In genomic region chr15:70535955-70536338, GRCh38 we compare ENCODE assay signal across 15 cellular contexts.
DNase-seq lines count a peak whose midpoint lies in the region; ATAC-seq and TF ChIP-seq lines count a peak whose summit lies in the region.
"Had no signal": no experiment of that assay in that cellular context is flagged by ENCODE, and none has a peak within 500 bp of the region (broad histone marks: within the 10 kb centered on the region; RNA-seq: fewer than 3 reads in every experiment).

No MANE protein-coding gene starts in this region.

- H3K9me3 Mint-ChIP-seq in T-helper 2 cell treated with Interferon-gamma antibody and Interleukin-4, amounts not matched to agents 5 μg/mL and 100 μg/mL, for 36 hours = no peaks in the 10 kb centered on the region
- H3K9me3 Mint-ChIP-seq in GM23338 = no peaks in the 10 kb centered on the region; the same call in 2 of the 3 replicates
- H3K9me3 Mint-ChIP-seq in activated T-helper 2 cell treated with anti-CD3 and anti-CD28 coated beads, Interferon-gamma antibody, Interleukin-2, Interleukin-4, amounts not matched to agents 10 μg/mL and 5 μg/mL and 100 μg/mL, durations not matched to agents 14 hours and 24 hours and 36 hours = no peaks in the 10 kb centered on the region
- no peaks in the 10 kb centered on the region for H3K9me3 Mint-ChIP-seq in naive thymus-derived CD4-positive, alpha-beta T cell

- no peak for DNase-seq in T-helper 2 cell treated with Interferon-gamma antibody and Interleukin-4, amounts not matched to agents 5 μg/mL and 100 μg/mL, for 36 hours (ENCODE audit: low spot score)
- DNase-seq in T-helper 2 cell = no peak
- DNase-seq in GM23338 (ENCODE audit: low spot score) = no peak
- no peak for DNase-seq in activated T-helper 2 cell treated with anti-CD3 and anti-CD28 coated beads, Interferon-gamma antibody, Interleukin-2, Interleukin-4, amounts not matched to agents 10 μg/mL and 5 μg/mL and 100 μg/mL, durations not matched to agents 14 hours and 24 hours and 36 hours (ENCODE audit: low spot score)
- no peak for DNase-seq in naive thymus-derived CD4-positive, alpha-beta T cell
- no peak for DNase-seq in mucosa of descending colon
- no peak for DNase-seq in GDM1 (lab: John Stamatoyannopoulos, UW)
- DNase-seq: 8988T, glutamatergic neuron, mammary epithelial cell, NCI-H2029 treated with DMSO at 0.1 percent for 48 hours, NCI-H524 treated with DMSO at 0.1 percent for 48 hours had no signal

- H3K27ac ChIP-seq in GM23338 (ENCODE audit: low read depth) = no peak overlapping the region
- H3K27ac ChIP-seq in naive thymus-derived CD4-positive, alpha-beta T cell (ENCODE audit: low read depth, low read length) = peak overlapping the region; percentile 74
- H3K27ac ChIP-seq: C4-2B, tibial nerve had no signal

- no peak overlapping the region for H3K4me2 ChIP-seq in GM23338

- H3K9me3 ChIP-seq in naive thymus-derived CD4-positive, alpha-beta T cell (ENCODE audit: control insufficient read depth in 2 of 3, low read length in 3 of 3) = no peaks in the 10 kb centered on the region
- no peaks in the 10 kb centered on the region for H3K9me3 ChIP-seq in mucosa of descending colon
- H3K9me3 ChIP-seq: tibial nerve had no signal

- no peak overlapping the region for H3K4me3 ChIP-seq in GM23338
- H3K4me3 ChIP-seq in naive thymus-derived CD4-positive, alpha-beta T cell (ENCODE audit: low read length) = peak overlapping the region; percentile 66
- H3K4me3 ChIP-seq in mucosa of descending colon = no peak overlapping the region

- H3K27me3 Mint-ChIP-seq in T-helper 2 cell treated with Interferon-gamma antibody and Interleukin-4, amounts not matched to agents 5 μg/mL and 100 μg/mL, for 36 hours (ENCODE audit: low read depth) = peaks cover 22% of the 10 kb centered on the region
- H3K27me3 Mint-ChIP-seq in GM23338 (ENCODE audit: insufficient read depth, low read depth, poor library complexity) = peaks cover 6% of the 10 kb centered on the region
- H3K27me3 Mint-ChIP-seq in activated T-helper 2 cell treated with anti-CD3 and anti-CD28 coated beads, Interferon-gamma antibody, Interleukin-2, Interleukin-4, amounts not matched to agents 10 μg/mL and 5 μg/mL and 100 μg/mL, durations not matched to agents 14 hours and 24 hours and 36 hours (ENCODE audit: low read depth) = peaks cover 23% of the 10 kb centered on the region
- H3K27me3 Mint-ChIP-seq in naive thymus-derived CD4-positive, alpha-beta T cell = peaks cover 0 to 29% (median 0%) of the 10 kb centered on the region in 5 donors

- H3K4me1 Mint-ChIP-seq in T-helper 2 cell treated with Interferon-gamma antibody and Interleukin-4, amounts not matched to agents 5 μg/mL and 100 μg/mL, for 36 hours (ENCODE audit: low read depth) = peaks cover 41% of the 10 kb centered on the region
- peaks cover 26% of the 10 kb centered on the region for H3K4me1 Mint-ChIP-seq in GM23338
- H3K4me1 Mint-ChIP-seq in activated T-helper 2 cell treated with anti-CD3 and anti-CD28 coated beads, Interferon-gamma antibody, Interleukin-2, Interleukin-4, amounts not matched to agents 10 μg/mL and 5 μg/mL and 100 μg/mL, durations not matched to agents 14 hours and 24 hours and 36 hours (ENCODE audit: low read depth) = peaks cover 33% of the 10 kb centered on the region
- H3K4me1 Mint-ChIP-seq in naive thymus-derived CD4-positive, alpha-beta T cell = peaks cover 44 to 80% (median 75%) of the 10 kb centered on the region in 7 donors

- H3K4me3 Mint-ChIP-seq in T-helper 2 cell treated with Interferon-gamma antibody and Interleukin-4, amounts not matched to agents 5 μg/mL and 100 μg/mL, for 36 hours = peak overlapping the region; percentile 86
- no peak overlapping the region for H3K4me3 Mint-ChIP-seq in GM23338
- peak overlapping the region; percentile 72 for H3K4me3 Mint-ChIP-seq in activated T-helper 2 cell treated with anti-CD3 and anti-CD28 coated beads, Interferon-gamma antibody, Interleukin-2, Interleukin-4, amounts not matched to agents 10 μg/mL and 5 μg/mL and 100 μg/mL, durations not matched to agents 14 hours and 24 hours and 36 hours (ENCODE audit: low read depth)
- peak overlapping the region; percentile 83 to 99 (median 92) for H3K4me3 Mint-ChIP-seq in naive thymus-derived CD4-positive, alpha-beta T cell

- H3K79me2 ChIP-seq in GM23338 (replicated peaks; ENCODE audit: insufficient read depth) = no peaks in the 10 kb centered on the region

- no peaks in the 10 kb centered on the region for H4K20me1 ChIP-seq in GM23338 (replicated peaks; ENCODE audit: insufficient read depth)

- peaks cover 1% of the 10 kb centered on the region for H3K36me3 Mint-ChIP-seq in T-helper 2 cell treated with Interferon-gamma antibody and Interleukin-4, amounts not matched to agents 5 μg/mL and 100 μg/mL, for 36 hours (ENCODE audit: low read depth)
- H3K36me3 Mint-ChIP-seq in GM23338 (ENCODE audit: low read depth) = no peaks in the 10 kb centered on the region
- no peaks in the 10 kb centered on the region for H3K36me3 Mint-ChIP-seq in activated T-helper 2 cell treated with anti-CD3 and anti-CD28 coated beads, Interferon-gamma antibody, Interleukin-2, Interleukin-4, amounts not matched to agents 10 μg/mL and 5 μg/mL and 100 μg/mL, durations not matched to agents 14 hours and 24 hours and 36 hours (ENCODE audit: low read depth)
- H3K36me3 Mint-ChIP-seq in naive thymus-derived CD4-positive, alpha-beta T cell = peaks cover 0 to 7% (median 5%) of the 10 kb centered on the region in 5 donors

- peaks cover 11% of the 10 kb centered on the region; the same call in 1 of the 2 replicates for H3K4me1 ChIP-seq in GM23338 (ENCODE audit: insufficient read depth)
- H3K4me1 ChIP-seq in naive thymus-derived CD4-positive, alpha-beta T cell (ENCODE audit: control insufficient read depth in 2 of 2, insufficient read depth in 2 of 2, low read length in 2 of 2) = peaks cover 33 to 43% of the 10 kb centered on the region in 2 donors
- no peaks in the 10 kb centered on the region for H3K4me1 ChIP-seq in mucosa of descending colon (ENCODE audit: low read depth)

- no peak for TF ChIP-seq CTCF in GM23338 (conservative IDR thresholded peaks at IDR 0.05; ENCODE audit: low read depth in 2 of 2)
- no peak for TF ChIP-seq CTCF in mucosa of descending colon (IDR thresholded peaks at IDR 0.05)

- H3K27me3 ChIP-seq in GM23338 (ENCODE audit: insufficient read depth) = no peaks in the 10 kb centered on the region
- no peaks in the 10 kb centered on the region for H3K27me3 ChIP-seq in naive thymus-derived CD4-positive, alpha-beta T cell (ENCODE audit: control insufficient read depth in 2 of 2, insufficient read depth in 2 of 2, low read length in 2 of 2)
- H3K27me3 ChIP-seq: tibial nerve had no signal

- H3K9me2 ChIP-seq in GM23338 (ENCODE audit: insufficient read depth) = 0 out of 2 replicates have a peak, but pooled peaks cover 2% of the 10 kb centered on the region

- CTCF ChIA-PET in naive thymus-derived CD4-positive, alpha-beta T cell (lab: Charles Lee) = interaction anchor here (1.1 to 2.2 kb wide), 8 partner anchors 9 to 48 kb away, joined by 3 to 10 read pairs (median 4); no protein-coding TSS in a partner anchor

- H3K36me3 ChIP-seq in GM23338 (ENCODE audit: insufficient read depth) = no peaks in the 10 kb centered on the region
- H3K36me3 ChIP-seq in naive thymus-derived CD4-positive, alpha-beta T cell (ENCODE audit: control insufficient read depth in 2 of 3, insufficient read depth in 3 of 3, low read length in 3 of 3) = no peaks in the 10 kb centered on the region
- H3K36me3 ChIP-seq in mucosa of descending colon (ENCODE audit: low read depth) = no peaks in the 10 kb centered on the region
- H3K36me3 ChIP-seq: tibial nerve had no signal

- peak overlapping the region; percentile 86 for H3K27ac Mint-ChIP-seq in T-helper 2 cell treated with Interferon-gamma antibody and Interleukin-4, amounts not matched to agents 5 μg/mL and 100 μg/mL, for 36 hours
- no peak overlapping the region for H3K27ac Mint-ChIP-seq in GM23338
- H3K27ac Mint-ChIP-seq in activated T-helper 2 cell treated with anti-CD3 and anti-CD28 coated beads, Interferon-gamma antibody, Interleukin-2, Interleukin-4, amounts not matched to agents 10 μg/mL and 5 μg/mL and 100 μg/mL, durations not matched to agents 14 hours and 24 hours and 36 hours = peak overlapping the region; percentile 73
- peak overlapping the region; percentile 87 to 97 (median 95) for H3K27ac Mint-ChIP-seq in naive thymus-derived CD4-positive, alpha-beta T cell

- peak overlapping the region; percentile 89 for H2AFZ ChIP-seq in GM23338

- intact Hi-C loops in activated T-helper 2 cell treated with anti-CD3 and anti-CD28 coated beads, Interferon-gamma antibody, Interleukin-2, Interleukin-4, amounts not matched to agents 10 μg/mL and 5 μg/mL and 100 μg/mL, durations not matched to agents 14 hours and 24 hours and 36 hours (cut with micrococcal nuclease) = loop anchor here (2.0 kb wide), 1 partner anchor 43 kb away; no protein-coding TSS in a partner anchor
- intact Hi-C loops in naive thymus-derived CD4-positive, alpha-beta T cell (cut with micrococcal nuclease) = loop anchor here (1.0 to 10.0 kb wide), 6 partner anchors 23 to 1067 kb away; no protein-coding TSS in a partner anchor
- intact Hi-C loops in mucosa of descending colon (cut with DNase I, micrococcal nuclease) = no loop called here

- ATAC-seq in GM23338 (no peak), HG03378 (IDR thresholded peaks at IDR 0.05; ENCODE audit: unreplicated experiment) (no peak), mucosa of descending colon (no peak)
- no peak for ATAC-seq in naive thymus-derived CD4-positive, alpha-beta T cell

- no peaks in the 10 kb centered on the region for H3F3A ChIP-seq in GM23338 (replicated peaks; ENCODE audit: low read depth)

- POLR2A ChIA-PET in naive thymus-derived CD4-positive, alpha-beta T cell (lab: Charles Lee) = interaction anchor here (0.7 to 5.8 kb wide), 20 partner anchors 8 to 1083 kb away, joined by 3 to 96 read pairs (median 5); partner anchors contain the start of genes RPLP1 and TLE3

TF ChIP-seq in GM23338, 12 proteins besides CTCF, POLR2A, EP300 and RAD21 (continues in another document):
- TF ChIP-seq NANOG (IDR thresholded peaks at IDR 0.05; ENCODE audit: borderline replicate concordance) = no peak
- TF ChIP-seq CREB1 (CRISPR knock-in tag; IDR thresholded peaks at IDR 0.05; ENCODE audit: low read depth) = no peak

Comparison
In these comparisons a context has a peak if more than half of its experiments do, and no peak if none do; other contexts are left out.
1. intact Hi-C loops: an anchor here in activated T-helper 2 cell treated with anti-CD3 and anti-CD28 coated beads, Interferon-gamma antibody, Interleukin-2, Interleukin-4, amounts not matched to agents 10 μg/mL and 5 μg/mL and 100 μg/mL, durations not matched to agents 14 hours and 24 hours and 36 hours (2.0 kb wide) and naive thymus-derived CD4-positive, alpha-beta T cell (1.0 to 10.0 kb wide); none called in mucosa of descending colon.